ENCODE assay signal across 2 cellular contexts in genomic region chr7:2244404-2244803, GRCh38.
TF ChIP-seq lines count a peak whose summit lies in the region.

No MANE protein-coding gene starts in this region.

TF ChIP-seq in GM12891, 5 proteins besides CTCF, POLR2A, EP300 and RAD21:
- no peak for TF ChIP-seq PAX5 (IDR thresholded peaks at IDR 0.05; ENCODE audit: insufficient read depth, low read length, severe bottlenecking)
- no peak for TF ChIP-seq SPI1 (IDR thresholded peaks at IDR 0.05; ENCODE audit: low read depth, low read length)
- TF ChIP-seq POLR2AphosphoS5 (IDR thresholded peaks at IDR 0.05; ENCODE audit: low read depth, low read length), result no peak
- TF ChIP-seq POU2F2 (IDR thresholded peaks at IDR 0.05; ENCODE audit: low read depth, low read length), result no peak
- no peak for TF ChIP-seq TAF1 (IDR thresholded peaks at IDR 0.05; ENCODE audit: low read depth, low read length)

TF ChIP-seq in K562, 482 proteins besides CTCF, POLR2A, EP300 and RAD21:
- no peak for TF ChIP-seq SPI1 (IDR thresholded peaks at IDR 0.05; ENCODE audit: borderline replicate concordance, low read depth, low read length)
- TF ChIP-seq POLR2G (IDR thresholded peaks at IDR 0.05; ENCODE audit: low read depth, low read length), result 0 out of 2 replicates have a peak, but pooled peaks have one; percentile 31
